Comparison of ENCODE assay signal across 22 cellular contexts in genomic region chr13:113317031-113317430, GRCh38. TPM values are rescaled to one million over a fixed set of nuclear protein-coding genes. Genes with fewer than 3 reads are reported as not detected.
DNase-seq lines count a peak whose midpoint lies in the region; ATAC-seq and TF ChIP-seq lines count a peak whose summit lies in the region.
"Had no signal": no experiment of that assay in that cellular context is flagged by ENCODE, and none has a peak within 500 bp of the region (broad histone marks: within the 10 kb centered on the region; RNA-seq: fewer than 3 reads in every experiment).

No MANE protein-coding gene starts in this region.

- no peak overlapping the region for H2AFZ ChIP-seq in trophoblast cell (ENCODE audit: insufficient read depth, low read length, poor library complexity)
- H2AFZ ChIP-seq: GM23248 had no signal

- H3K27ac Mint-ChIP-seq in activated CD4-positive, alpha-beta T cell treated with anti-CD3 and anti-CD28 coated beads, Interleukin-2, amount 10 ng/mL, durations not matched to agents 7 days and 5 days, result peak overlapping the region; percentile 11
- H3K27ac Mint-ChIP-seq in activated CD4-positive, alpha-beta T cell treated with anti-CD3 and anti-CD28 coated beads for 36 hours, result no peak overlapping the region
- peak overlapping the region; percentile 92 for H3K27ac Mint-ChIP-seq in nephron progenitor cell
- no peak overlapping the region for H3K27ac Mint-ChIP-seq in activated CD8-positive, alpha-beta T cell treated with anti-CD3 and anti-CD28 coated beads for 36 hours
- H3K27ac Mint-ChIP-seq: B cell; CD8-positive, alpha-beta T cell had no signal

- H3K79me1 ChIP-seq in trophoblast cell (ENCODE audit: low read length), result no peaks in the 10 kb centered on the region

- H3K36me3 Mint-ChIP-seq in activated CD4-positive, alpha-beta T cell treated with anti-CD3 and anti-CD28 coated beads, Interleukin-2, amount 10 ng/mL, durations not matched to agents 7 days and 5 days (ENCODE audit: low read depth), result peaks cover 14% of the 10 kb centered on the region
- H3K36me3 Mint-ChIP-seq in activated CD4-positive, alpha-beta T cell treated with anti-CD3 and anti-CD28 coated beads for 36 hours (ENCODE audit: low read depth), result peaks cover 16% of the 10 kb centered on the region
- peaks cover 27% of the 10 kb centered on the region for H3K36me3 Mint-ChIP-seq in nephron progenitor cell (ENCODE audit: low read depth)
- peaks cover 24% of the 10 kb centered on the region for H3K36me3 Mint-ChIP-seq in activated CD8-positive, alpha-beta T cell treated with anti-CD3 and anti-CD28 coated beads for 36 hours (ENCODE audit: low read depth)

- no peak overlapping the region for H2AK5ac ChIP-seq in trophoblast cell (ENCODE audit: low read length)

- no peak overlapping the region for H4K91ac ChIP-seq in trophoblast cell (ENCODE audit: low read depth, low read length)

- peaks cover 2% of the 10 kb centered on the region for H3K9me3 ChIP-seq in trophoblast cell (ENCODE audit: insufficient read depth, low read depth, low read length)
- H3K9me3 ChIP-seq: BLaER1 had no signal

- no peak overlapping the region for H3K14ac ChIP-seq in trophoblast cell (ENCODE audit: low read length)

- no peak overlapping the region for H3K9ac ChIP-seq in trophoblast cell (ENCODE audit: low read length)
- H3K9ac ChIP-seq: BLaER1, GM23248 had no signal

- H3K4me3 ChIP-seq in trophoblast cell (ENCODE audit: low read depth, low read length), result no peak overlapping the region
- H3K4me3 ChIP-seq: BLaER1, GM12878, GM23248 had no signal

- H2BK5ac ChIP-seq in trophoblast cell (ENCODE audit: low read depth, low read length, poor library complexity), result no peak overlapping the region

- H3K27me3 ChIP-seq in trophoblast cell (ENCODE audit: insufficient read depth, low read length), result no peaks in the 10 kb centered on the region
- H3K27me3 ChIP-seq: BLaER1 had no signal

- no CpG with 5 or more reads among the region's 12 CpGs for WGBS in trophoblast cell (ENCODE audit: extremely low coverage, insufficient coverage, insufficient read length)

- peaks cover 0 to 2% of the 10 kb centered on the region in 2 experiments for H3K4me1 ChIP-seq in trophoblast cell (ENCODE audit: control insufficient read depth in 1 of 2, insufficient read depth in 2 of 2, low read length in 2 of 2)
- H3K4me1 ChIP-seq: BLaER1 had no signal

- intact Hi-C loops in activated CD4-positive, alpha-beta T cell treated with anti-CD3 and anti-CD28 coated beads for 36 hours (cut with DNase I, micrococcal nuclease), result no loop called here
- intact Hi-C loops in activated CD8-positive, alpha-beta T cell treated with anti-CD3 and anti-CD28 coated beads for 36 hours (cut with micrococcal nuclease), result no loop called here

- no peak overlapping the region for H2BK120ac ChIP-seq in trophoblast cell (ENCODE audit: insufficient read depth, low read length, poor library complexity)

- no peaks in the 10 kb centered on the region for H3K27me3 Mint-ChIP-seq in activated CD4-positive, alpha-beta T cell treated with anti-CD3 and anti-CD28 coated beads, Interleukin-2, amount 10 ng/mL, durations not matched to agents 7 days and 5 days
- no peaks in the 10 kb centered on the region for H3K27me3 Mint-ChIP-seq in activated CD4-positive, alpha-beta T cell treated with anti-CD3 and anti-CD28 coated beads for 36 hours
- peaks cover 6% of the 10 kb centered on the region for H3K27me3 Mint-ChIP-seq in nephron progenitor cell (ENCODE audit: low read depth, poor library complexity)
- no peaks in the 10 kb centered on the region for H3K27me3 Mint-ChIP-seq in activated CD8-positive, alpha-beta T cell treated with anti-CD3 and anti-CD28 coated beads for 36 hours
- H3K27me3 Mint-ChIP-seq: B cell; CD4-positive, CD25-positive, alpha-beta regulatory T cell had no signal

- H3K27ac ChIP-seq in RWPE1 (peak overlapping the region; percentile 34; the same call in 1 of the 2 replicates), trophoblast cell (ENCODE audit: low read depth, low read length) (no peak overlapping the region)
- H3K27ac ChIP-seq: 22Rv1, BLaER1, C4-2B, GM23248 had no signal

- no peak overlapping the region for H3K23ac ChIP-seq in trophoblast cell (ENCODE audit: low read length)

- H4K12ac ChIP-seq in trophoblast cell (ENCODE audit: low read depth, low read length), result no peak overlapping the region

- no peak for DNase-seq in activated CD4-positive, alpha-beta T cell treated with anti-CD3 and anti-CD28 coated beads, Interleukin-2, amount 10 ng/mL, durations not matched to agents 7 days and 5 days
- no peak for DNase-seq in activated CD4-positive, alpha-beta T cell treated with anti-CD3 and anti-CD28 coated beads for 36 hours
- DNase-seq in RWPE1 (ENCODE audit: low spot score) (no peak), nephron progenitor cell (no peak), trophoblast cell (no peak)
- no peak for DNase-seq in activated CD8-positive, alpha-beta T cell treated with anti-CD3 and anti-CD28 coated beads for 36 hours
- DNase-seq in activated CD8-positive, alpha-beta memory T cell treated with anti-CD3 and anti-CD28 coated beads for 24 hours, result no peak
- DNase-seq: CD4-positive, CD25-positive, alpha-beta regulatory T cell; CD8-positive, alpha-beta T cell; DMS 273 treated with DMSO at 0.1 percent for 48 hours; DMS79; EL; GDM1; GM23248; H9 had no signal

- peaks cover 45 to 53% of the 10 kb centered on the region in 2 experiments for H3K36me3 ChIP-seq in trophoblast cell (ENCODE audit: control insufficient read depth in 1 of 2, insufficient read depth in 2 of 2, low read length in 2 of 2)

- POLR2A ChIA-PET in activated CD4-positive, alpha-beta T cell treated with anti-CD3 and anti-CD28 coated beads, Interleukin-2, amount 10 ng/mL, durations not matched to agents 7 days and 5 days (lab: Charles Lee), result no interaction called here
- POLR2A ChIA-PET in activated CD4-positive, alpha-beta T cell treated with anti-CD3 and anti-CD28 coated beads for 36 hours (lab: Charles Lee), result no interaction called here
- POLR2A ChIA-PET in RWPE1 (lab: Yijun Ruan, JAX; ENCODE audit: low non-redundant PET), result no interaction called here
- POLR2A ChIA-PET in activated CD8-positive, alpha-beta T cell treated with anti-CD3 and anti-CD28 coated beads for 36 hours (lab: Charles Lee), result interaction anchor here (1.3 to 1.7 kb wide), 2 partner anchors 17 to 20 kb away, joined by 3 to 4 read pairs; partner anchors contain the start of gene LAMP1

- H3K4me3 Mint-ChIP-seq in activated CD4-positive, alpha-beta T cell treated with anti-CD3 and anti-CD28 coated beads, Interleukin-2, amount 10 ng/mL, durations not matched to agents 7 days and 5 days, result no peak overlapping the region
- no peak overlapping the region for H3K4me3 Mint-ChIP-seq in activated CD4-positive, alpha-beta T cell treated with anti-CD3 and anti-CD28 coated beads for 36 hours
- H3K4me3 Mint-ChIP-seq in nephron progenitor cell, result no peak overlapping the region
- no peak overlapping the region for H3K4me3 Mint-ChIP-seq in activated CD8-positive, alpha-beta T cell treated with anti-CD3 and anti-CD28 coated beads for 36 hours
- H3K4me3 Mint-ChIP-seq: B cell; CD4-positive, CD25-positive, alpha-beta regulatory T cell; CD8-positive, alpha-beta T cell; H9 had no signal

- H3K4me1 Mint-ChIP-seq in activated CD4-positive, alpha-beta T cell treated with anti-CD3 and anti-CD28 coated beads, Interleukin-2, amount 10 ng/mL, durations not matched to agents 7 days and 5 days, result no peaks in the 10 kb centered on the region
- no peaks in the 10 kb centered on the region for H3K4me1 Mint-ChIP-seq in activated CD4-positive, alpha-beta T cell treated with anti-CD3 and anti-CD28 coated beads for 36 hours
- H3K4me1 Mint-ChIP-seq in nephron progenitor cell, result no peaks in the 10 kb centered on the region
- H3K4me1 Mint-ChIP-seq in activated CD8-positive, alpha-beta T cell treated with anti-CD3 and anti-CD28 coated beads for 36 hours (ENCODE audit: low read depth), result no peaks in the 10 kb centered on the region
- H3K4me1 Mint-ChIP-seq: B cell, H9 had no signal

- CTCF ChIA-PET in activated CD4-positive, alpha-beta T cell treated with anti-CD3 and anti-CD28 coated beads, Interleukin-2, amount 10 ng/mL, durations not matched to agents 7 days and 5 days (lab: Charles Lee), result interaction anchor here (0.6 kb wide), 1 partner anchor 271 kb away, joined by 3 read pairs; no protein-coding TSS in a partner anchor
- CTCF ChIA-PET in activated CD4-positive, alpha-beta T cell treated with anti-CD3 and anti-CD28 coated beads for 36 hours (lab: Charles Lee), result interaction anchor here (0.6 kb wide), 2 partner anchors 8 to 18 kb away, joined by 3 to 4 read pairs; no protein-coding TSS in a partner anchor
- CTCF ChIA-PET in RWPE1 (lab: Yijun Ruan, JAX), result no interaction called here
- CTCF ChIA-PET in activated CD8-positive, alpha-beta T cell treated with anti-CD3 and anti-CD28 coated beads for 36 hours (lab: Charles Lee), result interaction anchor here (0.7 kb wide), 1 partner anchor 92 kb away, joined by 3 read pairs; no protein-coding TSS in a partner anchor

- TF ChIP-seq CTCF in RWPE1 (conservative IDR thresholded peaks at IDR 0.05; ENCODE audit: low read depth), result no peak
- TF ChIP-seq CTCF in nephron progenitor cell (IDR thresholded peaks at IDR 0.05), result no peak
- no peak for TF ChIP-seq CTCF in activated CD8-positive, alpha-beta T cell treated with anti-CD3 and anti-CD28 coated beads for 36 hours (IDR thresholded peaks at IDR 0.05)

- H3K18ac ChIP-seq in trophoblast cell (ENCODE audit: low read length), result no peak overlapping the region

- H3K4me2 ChIP-seq in trophoblast cell (ENCODE audit: low read length), result no peak overlapping the region
- H3K4me2 ChIP-seq: BLaER1 had no signal

- peak overlapping the region; percentile 22 for H3K4ac ChIP-seq in trophoblast cell (ENCODE audit: low read depth, low read length)

- no peak for ATAC-seq in activated CD4-positive, alpha-beta T cell treated with anti-CD3 and anti-CD28 coated beads for 36 hours
- no peak for ATAC-seq in activated CD8-positive, alpha-beta T cell treated with anti-CD3 and anti-CD28 coated beads for 36 hours
- no peak for ATAC-seq in HG03108 (IDR thresholded peaks at IDR 0.05; ENCODE audit: unreplicated experiment)
- ATAC-seq: CD8-positive, alpha-beta T cell; GM12878; HCT116 had no signal

- H2BK12ac ChIP-seq in trophoblast cell (ENCODE audit: low read length), result no peak overlapping the region

- H3K9me3 Mint-ChIP-seq in activated CD4-positive, alpha-beta T cell treated with anti-CD3 and anti-CD28 coated beads, Interleukin-2, amount 10 ng/mL, durations not matched to agents 7 days and 5 days, result no peaks in the 10 kb centered on the region
- H3K9me3 Mint-ChIP-seq in activated CD4-positive, alpha-beta T cell treated with anti-CD3 and anti-CD28 coated beads for 36 hours (ENCODE audit: low read depth), result no peaks in the 10 kb centered on the region
- H3K9me3 Mint-ChIP-seq in nephron progenitor cell, result no peaks in the 10 kb centered on the region
- H3K9me3 Mint-ChIP-seq in activated CD8-positive, alpha-beta T cell treated with anti-CD3 and anti-CD28 coated beads for 36 hours, result no peaks in the 10 kb centered on the region
- H3K9me3 Mint-ChIP-seq: CD4-positive, CD25-positive, alpha-beta regulatory T cell; CD8-positive, alpha-beta T cell; H9 had no signal

- H3K79me2 ChIP-seq in trophoblast cell (ENCODE audit: control insufficient read depth, insufficient read depth, low read length, poor library complexity), result no peaks in the 10 kb centered on the region

- peak overlapping the region; percentile 9 for H4K8ac ChIP-seq in trophoblast cell (ENCODE audit: low read depth, low read length)

RNA-seq across cellular contexts. Expression of gene LAMP1, which starts 20.0 kb away (rescaled TPM):
- 10 to 100 TPM; 84.1 to 91.6 TPM for total RNA-seq in activated CD4-positive, alpha-beta T cell treated with anti-CD3 and anti-CD28 coated beads, Interleukin-2, amount 10 ng/mL, durations not matched to agents 7 days and 5 days
- 10 to 100 TPM; 32.2 to 36.0 TPM for total RNA-seq in activated CD4-positive, alpha-beta T cell treated with anti-CD3 and anti-CD28 coated beads for 36 hours
- polyA plus RNA-seq in trophoblast cell (2013), result 208 and 223 TPM in 2 replicates
- total RNA-seq in activated CD8-positive, alpha-beta T cell treated with anti-CD3 and anti-CD28 coated beads for 36 hours, result 10 to 100 TPM; 37.0 to 42.6 TPM

RNA-seq across cellular contexts. Expression of gene GRTP1, which starts 46.9 kb away (rescaled TPM):
- total RNA-seq in activated CD4-positive, alpha-beta T cell treated with anti-CD3 and anti-CD28 coated beads, Interleukin-2, amount 10 ng/mL, durations not matched to agents 7 days and 5 days, result 1 to 10 TPM in 1 of 2 experiments, under 1 TPM in 1; 0.45 to 1.0 TPM
- total RNA-seq in activated CD4-positive, alpha-beta T cell treated with anti-CD3 and anti-CD28 coated beads for 36 hours, result 1 to 10 TPM; 1.6 to 2.1 TPM
- 8.6 and 8.7 TPM in 2 replicates for polyA plus RNA-seq in trophoblast cell (2013)
- not detected for total RNA-seq in activated CD8-positive, alpha-beta T cell treated with anti-CD3 and anti-CD28 coated beads for 36 hours
- total RNA-seq: B cell; CD4-positive, CD25-positive, alpha-beta regulatory T cell; CD8-positive, alpha-beta T cell; GM23248 had no signal

Comparison
In these comparisons a context has a peak if more than half of its experiments do, and no peak if none do; other contexts are left out.
1. H3K27ac Mint-ChIP-seq: peak in activated CD4-positive, alpha-beta T cell treated with anti-CD3 and anti-CD28 coated beads, Interleukin-2, amount 10 ng/mL, durations not matched to agents 7 days and 5 days (single experiment) and nephron progenitor cell (single experiment); none in activated CD4-positive, alpha-beta T cell treated with anti-CD3 and anti-CD28 coated beads for 36 hours (single experiment) and activated CD8-positive, alpha-beta T cell treated with anti-CD3 and anti-CD28 coated beads for 36 hours (single experiment).